Comparison of ENCODE assay signal across 1 cellular context in the genomic region with DNA sequence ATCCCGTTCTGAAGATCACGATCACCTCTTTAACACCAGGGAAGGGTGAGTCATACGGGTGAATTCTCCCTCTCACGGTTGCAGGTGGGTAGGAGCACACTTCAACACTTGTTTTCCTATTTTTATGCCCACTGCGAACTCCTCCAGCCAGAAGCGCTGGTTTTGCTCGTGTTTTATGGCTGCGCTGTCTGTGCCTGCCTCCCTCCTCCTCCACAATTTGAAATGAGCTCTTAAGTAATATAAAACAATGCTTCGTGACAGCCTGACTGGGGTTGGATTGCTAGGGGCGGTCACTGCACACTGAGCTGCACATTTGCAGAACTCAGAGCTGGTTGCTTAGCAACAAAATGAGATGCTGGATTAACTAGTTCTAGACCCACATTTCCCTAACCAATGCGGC.
A peak's percentile ranks its signal among the peaks of the same experiment; 100 is the strongest.
TF ChIP-seq lines count a peak whose summit lies in the region.

No MANE protein-coding gene starts in this region.

TF ChIP-seq in K562, 482 proteins besides CTCF, POLR2A, EP300 and RAD21 (continued from another document):
- TF ChIP-seq, protein P1, sequence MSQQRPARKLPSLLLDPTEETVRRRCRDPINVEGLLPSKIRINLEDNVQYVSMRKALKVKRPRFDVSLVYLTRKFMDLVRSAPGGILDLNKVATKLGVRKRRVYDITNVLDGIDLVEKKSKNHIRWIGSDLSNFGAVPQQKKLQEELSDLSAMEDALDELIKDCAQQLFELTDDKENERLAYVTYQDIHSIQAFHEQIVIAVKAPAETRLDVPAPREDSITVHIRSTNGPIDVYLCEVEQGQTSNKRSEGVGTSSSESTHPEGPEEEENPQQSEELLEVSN (IDR thresholded peaks at IDR 0.05; ENCODE audit: borderline replicate concordance in 1 of 2, extremely low read depth in 1 of 2, insufficient read depth in 1 of 2, insufficient read length in 1 of 2, low read depth in 1 of 2, low read length in 1 of 2, poor library complexity in 1 of 2, severe bottlenecking in 1 of 2): no peak
- peak; percentile 65 for TF ChIP-seq RFX1 (IDR thresholded peaks at IDR 0.05)
